Comparison of ENCODE assay signal across 25 cellular contexts in genomic region chr3:19967812-19968211, GRCh38. TPM values are rescaled to one million over a fixed set of nuclear protein-coding genes. Genes with fewer than 3 reads are reported as not detected.
"Had no signal": no experiment of that assay in that cellular context is flagged by ENCODE, and none has a peak within 500 bp of the region (broad histone marks: within the 10 kb centered on the region; RNA-seq: fewer than 3 reads in every experiment).

No MANE protein-coding gene starts in this region.

- H3K4me2 ChIP-seq: hepatocyte, smooth muscle cell had no signal

- H3K9me3 ChIP-seq: esophagus squamous epithelium, mucosa of descending colon, right lobe of liver, suprapubic skin had no signal

- H3K27ac Mint-ChIP-seq: activated CD8-positive, alpha-beta T cell treated with anti-CD3 and anti-CD28 coated beads for 36 hours; activated naive CD4-positive, alpha-beta T cell treated with anti-CD3 and anti-CD28 coated beads for 36 hours; stimulated activated naive CD8-positive, alpha-beta T cell treated with anti-CD3 and anti-CD28 coated beads, Interleukin-15, Interleukin-2, amounts not matched to agents 100 ng/mL and 50 ng/mL, for 24 hours; type B pancreatic cell had no signal

- H3K36me3 ChIP-seq: right lobe of liver, suprapubic skin had no signal

- H3K27ac ChIP-seq: coronary artery, esophagus squamous epithelium, hepatocyte, right lobe of liver, suprapubic skin had no signal

- H2AFZ ChIP-seq: hepatocyte had no signal

- H3K4me3 ChIP-seq: coronary artery, esophagus squamous epithelium, hepatocyte, mucosa of descending colon, right lobe of liver, smooth muscle cell, suprapubic skin had no signal

- ATAC-seq: activated CD8-positive, alpha-beta T cell treated with anti-CD3 and anti-CD28 coated beads for 36 hours; mucosa of descending colon; right lobe of liver had no signal

- H3K27me3 Mint-ChIP-seq: activated CD8-positive, alpha-beta T cell treated with anti-CD3 and anti-CD28 coated beads for 36 hours; stimulated activated naive CD8-positive, alpha-beta T cell treated with anti-CD3 and anti-CD28 coated beads, Interleukin-15, Interleukin-2, amounts not matched to agents 100 ng/mL and 50 ng/mL, for 24 hours; type B pancreatic cell had no signal

- H3K9me3 Mint-ChIP-seq: activated CD8-positive, alpha-beta T cell treated with anti-CD3 and anti-CD28 coated beads for 36 hours; activated naive CD4-positive, alpha-beta T cell treated with anti-CD3 and anti-CD28 coated beads for 36 hours; stimulated activated naive CD8-positive, alpha-beta T cell treated with anti-CD3 and anti-CD28 coated beads, Interleukin-15, Interleukin-2, amounts not matched to agents 100 ng/mL and 50 ng/mL, for 24 hours; type B pancreatic cell had no signal

- H3K4me3 Mint-ChIP-seq: activated CD8-positive, alpha-beta T cell treated with anti-CD3 and anti-CD28 coated beads for 36 hours; activated naive CD4-positive, alpha-beta T cell treated with anti-CD3 and anti-CD28 coated beads for 36 hours; stimulated activated naive CD8-positive, alpha-beta T cell treated with anti-CD3 and anti-CD28 coated beads, Interleukin-15, Interleukin-2, amounts not matched to agents 100 ng/mL and 50 ng/mL, for 24 hours; type B pancreatic cell had no signal

- DNase-seq: activated CD4-positive, alpha-beta T cell treated with anti-CD3 and anti-CD28 coated beads for 4 hours; activated CD8-positive, alpha-beta memory T cell treated with anti-CD3 and anti-CD28 coated beads, Interleukin-2, amount 50 U/mL, for 4 hours; activated CD8-positive, alpha-beta T cell treated with anti-CD3 and anti-CD28 coated beads for 36 hours; activated naive CD4-positive, alpha-beta T cell treated with anti-CD3 and anti-CD28 coated beads for 36 hours; caudate nucleus; esophagus squamous epithelium; mammary epithelial cell; mucosa of descending colon; right lobe of liver; stimulated activated CD4-positive, alpha-beta T cell treated with anti-CD3 and anti-CD28 coated beads, Interleukin-4, amount 100 ng/mL, for 4 hours; stimulated activated CD8-positive, alpha-beta memory T cell treated with anti-CD3 and anti-CD28 coated beads, Interleukin-4, amount 100 ng/mL, for 48 hours; SW 1271 had no signal

- H3K27me3 ChIP-seq: esophagus squamous epithelium, hepatocyte, right lobe of liver, suprapubic skin had no signal

RNA-seq across cellular contexts. Expression of gene EFHB, which starts 33.8 kb away (rescaled TPM):
- total RNA-seq: fibroblast of villous mesenchyme, glomerular endothelial cell, mammary epithelial cell had no signal
- polyA plus RNA-seq: hepatocyte had no signal

RNA-seq across cellular contexts. Expression of gene PP2D1, which starts 44.3 kb away (rescaled TPM):
- total RNA-seq: activated CD8-positive, alpha-beta T cell treated with anti-CD3 and anti-CD28 coated beads for 36 hours; activated naive CD4-positive, alpha-beta T cell treated with anti-CD3 and anti-CD28 coated beads for 36 hours; esophagus squamous epithelium; fibroblast of villous mesenchyme; glomerular endothelial cell; hepatocyte; left lobe of liver; mammary epithelial cell; mucosa of descending colon; osteocyte; pulmonary artery endothelial cell; right lobe of liver; smooth muscle cell; suprapubic skin had no signal
- polyA plus RNA-seq: keratinocyte, mammary epithelial cell, neural cell had no signal
